ENCODE assay signal across 13 cellular contexts in genomic region chr3:188689101-188689574, GRCh38.
DNase-seq lines count a peak whose midpoint lies in the region; ATAC-seq, FAIRE-seq and TF ChIP-seq lines count a peak whose summit lies in the region.
"Had no signal": no experiment of that assay in that cellular context is flagged by ENCODE, and none has a peak within 500 bp of the region (broad histone marks: within the 10 kb centered on the region; RNA-seq: fewer than 3 reads in every experiment).

No MANE protein-coding gene starts in this region.

- TF ChIP-seq POLR2A in GM12892 (IDR thresholded peaks at IDR 0.05; ENCODE audit: low read depth, low read length): no peak

- FAIRE-seq in GM12892 (lab: Jason Lieb, UNC): no peak
- FAIRE-seq: D721Med, islet of Langerhans had no signal

- H3K9me3 ChIP-seq in adipocyte (ENCODE audit: control insufficient read depth, low read length): no peaks in the 10 kb centered on the region

- H3K9ac ChIP-seq in adipocyte (ENCODE audit: low read length): peak overlapping the region; percentile 76

- H3K4me1 ChIP-seq in adipocyte (ENCODE audit: control insufficient read depth, insufficient read depth, low read length): peaks cover 25% of the 10 kb centered on the region

- ATAC-seq in sciatic nerve (peak; percentile 92), GM21576 (IDR thresholded peaks at IDR 0.05; ENCODE audit: unreplicated experiment) (no peak), HG03175 (IDR thresholded peaks at IDR 0.05; ENCODE audit: unreplicated experiment) (no peak)

- H3K27me3 ChIP-seq in adipocyte (replicated peaks; ENCODE audit: control insufficient read depth, insufficient read depth, low read length): no peaks in the 10 kb centered on the region
- H3K27me3 ChIP-seq: cardiac muscle cell had no signal

- no peaks in the 10 kb centered on the region for H3K36me3 ChIP-seq in adipocyte (ENCODE audit: control insufficient read depth, insufficient read depth, low read length, severe bottlenecking)
- H3K36me3 ChIP-seq: cardiac muscle cell had no signal

- intact Hi-C loops in sciatic nerve (cut with DNase I): no loop called here

- H3K4me3 ChIP-seq in adipocyte (ENCODE audit: low read length): no peak overlapping the region
- H3K4me3 ChIP-seq: cardiac muscle cell had no signal

- DNase-seq in EH (ENCODE audit: low read depth) (peak; percentile 55), adipocyte (ENCODE audit: low read depth) (peak; percentile 96), glomerular visceral epithelial cell (ENCODE audit: extremely low spot score) (peak; percentile 47), sciatic nerve (ENCODE audit: low spot score) (no peak), DMS153 treated with DMSO at 0.1 percent for 48 hours (lab: John Stamatoyannopoulos, UW; ENCODE audit: unreplicated experiment) (no peak), GM12892 (ENCODE audit: insufficient read length) (no peak)
- DNase-seq: NCI-H1105, SHP77 had no signal

Comparison
In these comparisons a context has a peak if more than half of its experiments do, and no peak if none do; other contexts are left out.
1. DNase-seq: peak in EH (single experiment), adipocyte (single experiment) and glomerular visceral epithelial cell (single experiment); none in sciatic nerve (single experiment), DMS153 treated with DMSO at 0.1 percent for 48 hours (single experiment) and GM12892 (single experiment).